In the genomic region with DNA sequence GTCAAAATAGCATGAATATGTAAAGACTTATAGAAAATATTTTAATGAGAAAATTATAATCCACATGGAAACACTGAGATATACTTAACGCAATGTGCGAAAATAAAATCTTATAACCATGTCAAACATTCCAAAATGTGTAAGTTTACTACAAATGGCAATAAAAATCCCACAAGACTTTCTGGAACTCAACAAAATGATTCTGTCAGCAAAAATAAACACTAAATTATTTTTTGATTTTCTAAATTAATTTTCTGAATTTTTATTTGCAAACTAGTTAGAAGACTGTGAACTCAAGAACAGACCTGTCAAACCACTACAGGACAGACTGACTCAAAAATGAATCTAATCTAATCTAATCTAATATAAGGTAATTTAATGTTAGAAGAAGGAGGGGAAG, we compare ENCODE assay signal across 25 cellular contexts.
DNase-seq lines count a peak whose midpoint lies in the region; ATAC-seq, FAIRE-seq and TF ChIP-seq lines count a peak whose summit lies in the region.
"Had no signal": no experiment of that assay in that cellular context is flagged by ENCODE, and none has a peak within 500 bp of the region (broad histone marks: within the 10 kb centered on the region; RNA-seq: fewer than 3 reads in every experiment).

No MANE protein-coding gene starts in this region.

- no peaks in the 10 kb centered on the region for H4K20me1 ChIP-seq in HepG2 (ENCODE audit: insufficient read depth, low read length)
- no peaks in the 10 kb centered on the region for H4K20me1 ChIP-seq in K562 (replicated peaks; ENCODE audit: control insufficient read depth, insufficient read depth, low read length)
- H4K20me1 ChIP-seq: BLaER1 had no signal

- no peak for TF ChIP-seq RAD21 in HepG2 (CRISPR knock-in tag; IDR thresholded peaks at IDR 0.05)
- TF ChIP-seq RAD21 in K562 (CRISPR knock-in tag; conservative IDR thresholded peaks at IDR 0.05 in 1 of 2, IDR thresholded peaks at IDR 0.05 in 1 of 2): no peak

- DNase-seq in HepG2 (ENCODE audit: low spot score): no peak
- no peak for DNase-seq in right lobe of liver
- DNase-seq in RCC 7860 (ENCODE audit: low spot score): no peak
- no peak for DNase-seq in K562 (ENCODE audit: extremely low read depth in 1 of 4, low spot score in 3 of 4)
- DNase-seq in small intestine: no peak
- no peak for DNase-seq in inferior parietal cortex (ENCODE audit: extremely low spot score)
- no peak for DNase-seq in NCI-H1436 treated with DMSO at 0.1 percent for 48 hours (lab: John Stamatoyannopoulos, UW)
- DNase-seq in UCSD-AML1 (lab: John Stamatoyannopoulos, UW; ENCODE audit: unreplicated experiment): no peak
- DNase-seq: ACHN; BE2C; C1 segment of cervical spinal cord; CD4-positive, alpha-beta memory T cell; CD4-positive, CD25-positive, alpha-beta regulatory T cell; CD8-positive, alpha-beta memory T cell; COR-L47; DMS 273 treated with DMSO at 0.1 percent for 48 hours; DMS153; DMS53; DMS79; DND-41; EL; GDM1 had no signal

- in situ Hi-C loops in HepG2 (cut with HindIII; ENCODE audit: extremely low pct_ligation_motif_present, low pct_unique_long_range_greater_than_20kb) (no loop called here), K562 (cut with MboI) (no loop called here)

- CTCF ChIA-PET in HepG2 (lab: Yijun Ruan, JAX; ENCODE audit: low intra/inter-chr PET ratio, low total read pairs) (no interaction called here), K562 (lab: Yijun Ruan, JAX; ENCODE audit: low intra/inter-chr PET ratio) (no interaction called here)

- no peak overlapping the region for H3K4me3 ChIP-seq in HepG2 (replicated peaks in 1 of 3; ENCODE audit: insufficient read depth in 1 of 3, low read depth in 2 of 3, low read length in 3 of 3)
- no peak overlapping the region for H3K4me3 ChIP-seq in right lobe of liver
- no peak overlapping the region for H3K4me3 ChIP-seq in K562
- no peak overlapping the region for H3K4me3 ChIP-seq in small intestine (ENCODE audit: low read depth in 1 of 2, low read length in 2 of 2)
- H3K4me3 ChIP-seq: BLaER1, GM12878 had no signal

- ATAC-seq in HepG2: no peak
- ATAC-seq in right lobe of liver: no peak
- no peak for ATAC-seq in K562
- ATAC-seq: GM12878 had no signal

- H3K36me3 ChIP-seq in HepG2 (replicated peaks in 1 of 2; ENCODE audit: control insufficient read depth in 1 of 2, insufficient read depth in 2 of 2, low read length in 2 of 2) (no peaks in the 10 kb centered on the region; a peak in 1 of 5 replicates), right lobe of liver (no peaks in the 10 kb centered on the region), K562 (ENCODE audit: control insufficient read depth, insufficient read depth, low read length) (peaks cover 2% of the 10 kb centered on the region; the same call in 1 of the 3 replicates), small intestine (ENCODE audit: control insufficient read depth in 2 of 2, insufficient read depth in 2 of 2, low read length in 2 of 2) (no peaks in the 10 kb centered on the region)
- H3K36me3 ChIP-seq: BE2C, BLaER1 had no signal

- H2AFZ ChIP-seq in HepG2 (ENCODE audit: low read length): no peak overlapping the region
- H2AFZ ChIP-seq in K562 (ENCODE audit: low read depth, low read length): no peak overlapping the region

- TF ChIP-seq POLR2A in HepG2 (IDR thresholded peaks at IDR 0.05; ENCODE audit: insufficient read depth in 1 of 2, low read depth in 2 of 2, low read length in 2 of 2) (no peak), right lobe of liver (IDR thresholded peaks at IDR 0.05) (no peak), K562 (conservative IDR thresholded peaks at IDR 0.05) (no peak)

- H3K79me2 ChIP-seq in HepG2 (ENCODE audit: insufficient read depth, low read length) (no peaks in the 10 kb centered on the region), K562 (ENCODE audit: control insufficient read depth, insufficient read depth, low read length) (no peaks in the 10 kb centered on the region)

- BruUV-seq in HepG2 (replicated peaks; lab: Mats Ljungman, UMichigan) (no TSS peak), K562 (replicated peaks; lab: Mats Ljungman, UMichigan) (no TSS peak)

- H3K9ac ChIP-seq in HepG2 (ENCODE audit: insufficient read depth, low read depth, low read length) (no peak overlapping the region), K562 (ENCODE audit: insufficient read depth in 1 of 2, low read depth in 2 of 2, low read length in 2 of 2) (no peak overlapping the region)
- H3K9ac ChIP-seq: BLaER1 had no signal

- intact Hi-C loops in HepG2 (cut with micrococcal nuclease; ENCODE audit: unreplicated experiment): no loop called here
- intact Hi-C loops in right lobe of liver (cut with DNase I): no loop called here
- intact Hi-C loops in K562 (cut with micrococcal nuclease): no loop called here

- no peak for TF ChIP-seq CTCF in HepG2 (CRISPR knock-in tag; IDR thresholded peaks at IDR 0.05)
- TF ChIP-seq CTCF in right lobe of liver (IDR thresholded peaks at IDR 0.05): no peak
- no peak for TF ChIP-seq CTCF in K562 (IDR thresholded peaks at IDR 0.05 in 2 of 3, conservative IDR thresholded peaks at IDR 0.05 in 1 of 3; ENCODE audit: insufficient read depth in 2 of 3, low read depth in 1 of 3, low read length in 3 of 3)

- FAIRE-seq in HepG2 (lab: Jason Lieb, UNC): no peak
- peak; percentile 36 for FAIRE-seq in RCC 7860 (lab: Jason Lieb, UNC)
- no peak for FAIRE-seq in K562 (lab: Jason Lieb, UNC)
- FAIRE-seq in small intestine (lab: Jason Lieb, UNC): peak; percentile 55
- FAIRE-seq: GM12878 had no signal

- H3K9me3 ChIP-seq in HepG2 (ENCODE audit: low read length) (no peaks in the 10 kb centered on the region), right lobe of liver (no peaks in the 10 kb centered on the region), K562 (replicated peaks; ENCODE audit: control insufficient read depth, insufficient read depth, low read depth, low read length) (no peaks in the 10 kb centered on the region), small intestine (ENCODE audit: control insufficient read depth, low read depth) (no peaks in the 10 kb centered on the region)
- H3K9me3 ChIP-seq: BE2C had no signal

- H3K27me3 ChIP-seq in HepG2 (ENCODE audit: control insufficient read depth in 1 of 2, insufficient read depth in 2 of 2, low read length in 2 of 2): no peaks in the 10 kb centered on the region
- H3K27me3 ChIP-seq in right lobe of liver: no peaks in the 10 kb centered on the region
- no peaks in the 10 kb centered on the region for H3K27me3 ChIP-seq in K562 (ENCODE audit: control insufficient read depth in 2 of 2, insufficient read depth in 2 of 2, low read length in 2 of 2)
- H3K27me3 ChIP-seq in small intestine (ENCODE audit: control insufficient read depth in 2 of 2, insufficient read depth in 2 of 2, low read length in 2 of 2): no peaks in the 10 kb centered on the region
- H3K27me3 ChIP-seq: BE2C, BLaER1 had no signal

- peaks cover 14% of the 10 kb centered on the region for H3K4me1 ChIP-seq in HepG2 (ENCODE audit: insufficient read depth, low read length)
- no peaks in the 10 kb centered on the region for H3K4me1 ChIP-seq in right lobe of liver
- H3K4me1 ChIP-seq in K562 (replicated peaks in 1 of 2; ENCODE audit: control insufficient read depth in 2 of 2, insufficient read depth in 2 of 2, low read length in 2 of 2): no peaks in the 10 kb centered on the region
- H3K4me1 ChIP-seq in small intestine (ENCODE audit: control insufficient read depth in 2 of 2, insufficient read depth in 1 of 2, low read depth in 1 of 2, low read length in 1 of 2): no peaks in the 10 kb centered on the region
- H3K4me1 ChIP-seq: BE2C had no signal

- TF ChIP-seq EP300 in HepG2 (IDR thresholded peaks at IDR 0.05; ENCODE audit: low read depth in 2 of 2, low read length in 2 of 2) (no peak), HepG2 (CRISPR knock-in tag; IDR thresholded peaks at IDR 0.05; ENCODE audit: borderline replicate concordance) (no peak), K562 (IDR thresholded peaks at IDR 0.05; ENCODE audit: low read length) (no peak)

- H3K4me2 ChIP-seq in HepG2 (ENCODE audit: low read depth, low read length): no peak overlapping the region
- H3K4me2 ChIP-seq in K562 (ENCODE audit: insufficient read depth, low read length): no peak overlapping the region
- H3K4me2 ChIP-seq: BLaER1 had no signal

- WGBS in HepG2 (ENCODE audit: low lambda C conversion rate): 95% methylated on average over 2 of the region's 2 CpGs
- WGBS in right lobe of liver (ENCODE audit: insufficient coverage, low coverage, low lambda C conversion rate, missing lambda C conversion rate): 96% methylated on average over 2 of the region's 2 CpGs
- WGBS in K562 (ENCODE audit: insufficient coverage, low coverage, missing lambda C conversion rate): 96% methylated on average over 2 of the region's 2 CpGs
- WGBS in small intestine, 3 donors: 96 to 100% (median 96%) methylated on average over 2 of the region's 2 CpGs

- POLR2A ChIA-PET in HepG2 (lab: Yijun Ruan, JAX) (interaction anchor here (1.5 kb wide), 1 partner anchor 25 kb away, joined by 6 read pairs; no protein-coding TSS in a partner anchor), K562 (lab: Yijun Ruan, JAX) (no interaction called here)

- no peaks in the 10 kb centered on the region for H3K9me1 ChIP-seq in K562 (ENCODE audit: control insufficient read depth, insufficient read depth, low read length)

- H3K27ac ChIP-seq in HepG2 (ENCODE audit: extremely low read length, insufficient read depth, low read length) (no peak overlapping the region), right lobe of liver (no peak overlapping the region), K562 (ENCODE audit: extremely low read depth, low read depth, low read length) (no peak overlapping the region), small intestine (ENCODE audit: low read depth in 1 of 2, low read length in 1 of 2) (no peak overlapping the region)
- H3K27ac ChIP-seq: 22Rv1, BLaER1 had no signal

TF ChIP-seq in HepG2, 621 proteins besides CTCF, POLR2A, EP300 and RAD21:
- TF ChIP-seq MAFK (conservative IDR thresholded peaks at IDR 0.05 in 1 of 2, IDR thresholded peaks at IDR 0.05 in 1 of 2; ENCODE audit: low read length in 2 of 2) (peak; percentile 72 to 85), MAFF (IDR thresholded peaks at IDR 0.05; ENCODE audit: low read depth, low read length) (peak; percentile 66)
- TF ChIP-seq, protein P1, sequence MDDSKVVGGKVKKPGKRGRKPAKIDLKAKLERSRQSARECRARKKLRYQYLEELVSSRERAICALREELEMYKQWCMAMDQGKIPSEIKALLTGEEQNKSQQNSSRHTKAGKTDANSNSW (CRISPR knock-in tag; IDR thresholded peaks at IDR 0.05; ENCODE audit: borderline replicate concordance): no peak

TF ChIP-seq in K562, 482 proteins besides CTCF, POLR2A, EP300 and RAD21 (continues in another document):
- TF ChIP-seq CCNT2 (IDR thresholded peaks at IDR 0.05; ENCODE audit: borderline replicate concordance, extremely low read depth, insufficient read length, low read depth, low read length) (no peak), C11orf30 (IDR thresholded peaks at IDR 0.05; ENCODE audit: low read depth) (peak; percentile 57), MAFK (IDR thresholded peaks at IDR 0.05; ENCODE audit: low read length) (peak; percentile 42; the same call in 1 of the 2 replicates), IFI16 (CRISPR knock-in tag; IDR thresholded peaks at IDR 0.05) (no peak), DMBX1 (CRISPR knock-in tag; IDR thresholded peaks at IDR 0.05; ENCODE audit: borderline replicate concordance) (no peak), ESRRA (IDR thresholded peaks at IDR 0.05; ENCODE audit: borderline replicate concordance, low read depth) (no peak)
